ENCODE assay signal across 27 cellular contexts in the genomic region with DNA sequence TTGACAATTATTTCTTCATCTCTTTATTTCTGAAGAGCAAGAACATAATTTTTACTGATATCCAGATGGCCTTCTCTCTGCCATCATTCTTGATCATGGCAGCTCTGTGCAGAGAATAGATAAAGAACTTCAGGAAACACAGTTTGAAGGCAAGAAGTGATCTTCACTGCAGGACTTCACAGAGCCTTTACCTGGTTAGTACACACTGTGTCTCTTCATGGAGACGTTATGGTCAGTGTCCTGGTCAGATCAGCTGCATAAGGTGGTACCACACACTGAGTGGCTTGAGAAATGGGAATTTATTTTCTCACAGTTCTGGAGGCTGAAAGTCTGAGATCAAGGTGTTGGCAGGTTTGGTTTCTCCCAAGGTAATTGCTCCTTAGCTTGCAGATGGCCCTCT.
"Had no signal": no experiment of that assay in that cellular context is flagged by ENCODE, and none has a peak within 500 bp of the region (broad histone marks: within the 10 kb centered on the region; RNA-seq: fewer than 3 reads in every experiment).

No MANE protein-coding gene starts in this region.

- ATAC-seq: effector memory CD8-positive, alpha-beta T cell; esophagus mucosa; gastrocnemius medialis; heart right ventricle; left cardiac atrium; left lung; left ventricle myocardium superior; lower lobe of right lung; naive thymus-derived CD4-positive, alpha-beta T cell; natural killer cell had no signal

- H3K9me3 Mint-ChIP-seq: dendritic cell treated with granulocyte-macrophage colony-stimulating factor and Interleukin-4, amounts not matched to agents 40 ng/mL and 50 ng/mL, for 4 days; effector memory CD8-positive, alpha-beta T cell; memory B cell; naive thymus-derived CD4-positive, alpha-beta T cell; natural killer cell had no signal

- H3K4me1 ChIP-seq: esophagus squamous epithelium, gastrocnemius medialis, heart right ventricle, left lung, lower lobe of right lung had no signal

- FAIRE-seq: colon, islet of Langerhans, keratinocyte had no signal

- H3K4me3 Mint-ChIP-seq: dendritic cell treated with granulocyte-macrophage colony-stimulating factor and Interleukin-4, amounts not matched to agents 40 ng/mL and 50 ng/mL, for 4 days; effector memory CD8-positive, alpha-beta T cell; memory B cell; naive thymus-derived CD4-positive, alpha-beta T cell; natural killer cell had no signal

- H3K36me3 Mint-ChIP-seq: memory B cell, natural killer cell had no signal

- H3K36me3 ChIP-seq: esophagus squamous epithelium, gastrocnemius medialis, heart right ventricle, left lung, lower lobe of right lung had no signal

- DNase-seq: cortex of kidney; effector CD8-positive, alpha-beta T cell; effector memory CD8-positive, alpha-beta T cell; erythroblast; esophagus squamous epithelium; foreskin fibroblast; foreskin melanocyte; gastrocnemius medialis; glutamatergic neuron; head of caudate nucleus; heart right ventricle; hippocampal formation; left cardiac atrium; left lung; left ventricle myocardium superior; lower lobe of right lung; mesendoderm; midbrain; naive thymus-derived CD4-positive, alpha-beta T cell; natural killer cell had no signal

- H3K9me3 ChIP-seq: esophagus squamous epithelium, gastrocnemius medialis, heart right ventricle, left lung, lower lobe of right lung had no signal

- H3K27ac ChIP-seq: epithelial cell of prostate, esophagus squamous epithelium, gastrocnemius medialis, heart right ventricle, left lung, lower lobe of right lung had no signal

- H3K27ac Mint-ChIP-seq: dendritic cell treated with granulocyte-macrophage colony-stimulating factor and Interleukin-4, amounts not matched to agents 40 ng/mL and 50 ng/mL, for 4 days; effector memory CD8-positive, alpha-beta T cell; memory B cell; naive thymus-derived CD4-positive, alpha-beta T cell; natural killer cell had no signal

- H3K4me1 Mint-ChIP-seq: memory B cell, natural killer cell had no signal

- H3K4me3 ChIP-seq: esophagus squamous epithelium, gastrocnemius medialis, heart right ventricle, left lung, lower lobe of right lung had no signal
